In genomic region chr12:6778212-6778570, GRCh38 we compare ENCODE assay signal across 8 cellular contexts. TPM values are rescaled to one million over a fixed set of nuclear protein-coding genes. Genes with fewer than 3 reads are reported as not detected.
A peak's percentile ranks its signal among the peaks of the same experiment; 100 is the strongest.
DNase-seq lines count a peak whose midpoint lies in the region; ATAC-seq and TF ChIP-seq lines count a peak whose summit lies in the region.

No MANE protein-coding gene starts in this region.

- H4K20me1 ChIP-seq in DOHH2 (ENCODE audit: control insufficient read depth, insufficient read depth, low read depth, low read length) (no peaks in the 10 kb centered on the region), neural progenitor cell (ENCODE audit: low read depth) (peaks cover 5% of the 10 kb centered on the region)

- H3K27ac ChIP-seq in DOHH2 (ENCODE audit: low read depth, low read length) = no peak overlapping the region
- peak overlapping the region; percentile 35 for H3K27ac ChIP-seq in neural progenitor cell

- peaks cover 42% of the 10 kb centered on the region for H3K4me1 Mint-ChIP-seq in neural progenitor cell

- H2AFZ ChIP-seq in neural progenitor cell (replicated peaks) = no peak overlapping the region

- ATAC-seq in GM21619 (IDR thresholded peaks at IDR 0.05; ENCODE audit: unreplicated experiment) = no peak
- no peak for ATAC-seq in GM19351 (IDR thresholded peaks at IDR 0.05; ENCODE audit: unreplicated experiment)

- H3K36me3 Mint-ChIP-seq in neural progenitor cell = peaks cover 23% of the 10 kb centered on the region

- in situ Hi-C loops in KBM-7 (cut with MboI; ENCODE audit: low pct_unique_long_range_greater_than_20kb, low sequenced_read_pairs) = no loop called here

- peaks cover 16% of the 10 kb centered on the region for H3K4me1 ChIP-seq in DOHH2 (ENCODE audit: control insufficient read depth, low read length)
- H3K4me1 ChIP-seq in NT2/D1 (ENCODE audit: insufficient read depth, insufficient read length) = peaks cover 37% of the 10 kb centered on the region
- peaks cover 45% of the 10 kb centered on the region for H3K4me1 ChIP-seq in neural progenitor cell

- TF ChIP-seq CTCF in DOHH2 (IDR thresholded peaks at IDR 0.05; ENCODE audit: low read depth, low read length, poor library complexity, severe bottlenecking) (no peak), epithelial cell of proximal tubule (conservative IDR thresholded peaks at IDR 0.05; ENCODE audit: low read depth, low read length) (no peak), neural progenitor cell (IDR thresholded peaks at IDR 0.05) (no peak)

- H3K79me2 ChIP-seq in DOHH2 (ENCODE audit: control insufficient read depth, low read length) (no peaks in the 10 kb centered on the region), neural progenitor cell (ENCODE audit: low read depth) (no peaks in the 10 kb centered on the region)

- DNase-seq in NT2/D1 (ENCODE audit: low read depth, low spot score) (no peak), epithelial cell of proximal tubule (ENCODE audit: low read depth) (no peak), neural progenitor cell (ENCODE audit: low spot score) (peak; percentile 57), KBM-7 (no peak)
- no peak for DNase-seq in activated naive CD4-positive, alpha-beta T cell treated with Interleukin-2 at 50 U/mL for 16 hours

- peak overlapping the region; percentile 80 for H3K4me3 ChIP-seq in DOHH2 (ENCODE audit: low read length)
- H3K4me3 ChIP-seq in NT2/D1 (ENCODE audit: insufficient read length, low read depth) = peak overlapping the region; percentile 44
- H3K4me3 ChIP-seq in epithelial cell of proximal tubule (ENCODE audit: low read depth, low read length) = peak overlapping the region; percentile 56
- H3K4me3 ChIP-seq in neural progenitor cell = peak overlapping the region; percentile 37

- H3K9ac ChIP-seq in NT2/D1 (ENCODE audit: insufficient read length, low read depth) (peak overlapping the region; percentile 73), neural progenitor cell (no peak overlapping the region)

- peak overlapping the region; percentile 98 for H3K27ac Mint-ChIP-seq in neural progenitor cell

- H3K36me3 ChIP-seq in DOHH2 (ENCODE audit: control insufficient read depth, low read length) (no peaks in the 10 kb centered on the region), NT2/D1 (ENCODE audit: insufficient read depth, insufficient read length, low read length) (peaks cover 19% of the 10 kb centered on the region), neural progenitor cell (no peaks in the 10 kb centered on the region)

- H3K4me3 Mint-ChIP-seq in neural progenitor cell = peak overlapping the region; percentile 84

- H3K9me2 ChIP-seq in DOHH2 (replicated peaks; ENCODE audit: control insufficient read depth, low read length) = no peaks in the 10 kb centered on the region

- H3K9me3 ChIP-seq in DOHH2 (ENCODE audit: control insufficient read depth, insufficient read depth, low read length) = no peaks in the 10 kb centered on the region
- no peaks in the 10 kb centered on the region for H3K9me3 ChIP-seq in NT2/D1 (ENCODE audit: insufficient read depth, low read length)
- no peaks in the 10 kb centered on the region for H3K9me3 ChIP-seq in neural progenitor cell (ENCODE audit: low read depth)

- H3K27me3 Mint-ChIP-seq in neural progenitor cell (ENCODE audit: insufficient read depth, low read depth) = peaks cover 27% of the 10 kb centered on the region

- H3K4me2 ChIP-seq in DOHH2 (ENCODE audit: low read length) = peak overlapping the region; percentile 89
- peak overlapping the region; percentile 80 for H3K4me2 ChIP-seq in neural progenitor cell

- H3K9me3 Mint-ChIP-seq in neural progenitor cell = no peaks in the 10 kb centered on the region

- H3F3A ChIP-seq in DOHH2 (ENCODE audit: control insufficient read depth, insufficient read depth) (0 out of 2 replicates have a peak, but pooled peaks cover 3% of the 10 kb centered on the region), neural progenitor cell (ENCODE audit: low read depth) (peaks cover 35% of the 10 kb centered on the region)

- H3K27me3 ChIP-seq in DOHH2 (ENCODE audit: control insufficient read depth, low read length) = peaks cover 45% of the 10 kb centered on the region
- H3K27me3 ChIP-seq in NT2/D1 (ENCODE audit: insufficient read depth, insufficient read length) = peaks cover 49% of the 10 kb centered on the region
- H3K27me3 ChIP-seq in neural progenitor cell = peaks cover 10% of the 10 kb centered on the region

RNA-seq across cellular contexts. Expression of gene LAG3, which starts 5.9 kb away (rescaled TPM):
- not detected in 2 replicates for total RNA-seq in epithelial cell of proximal tubule
- 0.45 and 2.9 TPM in 2 replicates for total RNA-seq in neural progenitor cell (ENCODE audit: low replicate concordance)

RNA-seq across cellular contexts. Expression of gene CD4, which starts 11.1 kb away (rescaled TPM):
- 0.07 and 0.75 TPM in 2 replicates for total RNA-seq in epithelial cell of proximal tubule
- 2.0 and 2.5 TPM in 2 replicates for total RNA-seq in neural progenitor cell (ENCODE audit: low replicate concordance)

RNA-seq across cellular contexts. Expression of gene PTMS, which starts 12.0 kb away (rescaled TPM):
- 91.7 and 266 TPM in 2 replicates for total RNA-seq in epithelial cell of proximal tubule
- total RNA-seq in neural progenitor cell (ENCODE audit: low replicate concordance) = 134 and 608 TPM in 2 replicates

RNA-seq across cellular contexts. Expression of gene MLF2, which starts 25.2 kb away (rescaled TPM):
- total RNA-seq in epithelial cell of proximal tubule (185 and 294 TPM in 2 replicates), neural progenitor cell (ENCODE audit: low replicate concordance) (120 and 164 TPM in 2 replicates)

RNA-seq across cellular contexts. Expression of gene GPR162, which starts 43.4 kb away (rescaled TPM):
- total RNA-seq in epithelial cell of proximal tubule (1.0 and 1.2 TPM in 2 replicates), neural progenitor cell (ENCODE audit: low replicate concordance) (10.0 and 27.6 TPM in 2 replicates)
